In genomic region chr1:228416217-228416971, GRCh38 we compare ENCODE assay signal across 1 cellular context.
TF ChIP-seq lines count a peak whose summit lies in the region.

Gene TRIM17 (minus strand): TSS chr1:228416861. CDS start chr1:228415072, 1,789 bp downstream.

TF ChIP-seq in IMR-90, 13 proteins besides CTCF, POLR2A, EP300 and RAD21:
- TF ChIP-seq MAFK (IDR thresholded peaks at IDR 0.05; ENCODE audit: low read depth, low read length) (no peak), BHLHE40 (IDR thresholded peaks at IDR 0.05; ENCODE audit: low read depth, low read length) (no peak), RCOR1 (IDR thresholded peaks at IDR 0.05; ENCODE audit: insufficient replicate concordance, low read length) (no peak), NFE2L2 (IDR thresholded peaks at IDR 0.05; ENCODE audit: low read depth, low read length) (no peak), FOS (IDR thresholded peaks at IDR 0.05; ENCODE audit: low read depth, low read length) (no peak), ELK1 (IDR thresholded peaks at IDR 0.05; ENCODE audit: borderline replicate concordance, low read depth, low read length) (no peak)
